ENCODE assay signal across 26 cellular contexts in the genomic region with DNA sequence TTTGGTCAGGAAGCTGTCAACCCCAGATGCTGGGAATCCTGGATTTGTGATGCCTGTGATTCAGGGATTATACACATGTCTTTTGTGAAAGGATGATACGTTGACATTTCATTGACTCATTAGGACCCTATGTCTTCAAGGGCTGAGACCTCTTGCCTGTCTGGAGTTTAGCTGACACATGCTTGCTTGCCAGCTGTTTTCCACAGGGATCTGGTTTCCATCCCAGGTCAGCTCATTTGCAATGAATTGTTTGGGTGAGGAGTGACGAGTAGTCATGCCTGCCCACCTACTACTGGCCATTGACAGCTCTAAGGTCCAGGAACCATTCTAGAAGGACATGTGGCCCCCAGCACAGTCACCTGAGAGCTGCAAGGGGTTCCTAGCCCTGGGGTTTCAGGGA.
DNase-seq lines count a peak whose midpoint lies in the region; TF ChIP-seq lines count a peak whose summit lies in the region.
"Had no signal": no experiment of that assay in that cellular context is flagged by ENCODE, and none has a peak within 500 bp of the region (broad histone marks: within the 10 kb centered on the region; RNA-seq: fewer than 3 reads in every experiment).

No MANE protein-coding gene starts in this region.

- no peaks in the 10 kb centered on the region for H3K36me3 Mint-ChIP-seq in activated CD4-positive, alpha-beta T cell treated with anti-CD3 and anti-CD28 coated beads, Interleukin-2, amount 10 ng/mL, durations not matched to agents 24 days and 14 days (ENCODE audit: low read depth)
- no peaks in the 10 kb centered on the region for H3K36me3 Mint-ChIP-seq in activated naive CD8-positive, alpha-beta T cell treated with anti-CD3 and anti-CD28 coated beads for 36 hours
- H3K36me3 Mint-ChIP-seq: CD14-positive monocyte; CD4-positive, alpha-beta memory T cell; CD4-positive, CD25-positive, alpha-beta regulatory T cell; CD8-positive, alpha-beta memory T cell had no signal

- H3K27me3 ChIP-seq in esophagus muscularis mucosa, result no peaks in the 10 kb centered on the region
- H3K27me3 ChIP-seq in brain microvascular endothelial cell (replicated peaks), result no peaks in the 10 kb centered on the region
- H3K27me3 ChIP-seq: BE2C, BLaER1 had no signal

- peak; percentile 41 for DNase-seq in activated CD4-positive, alpha-beta T cell treated with anti-CD3 and anti-CD28 coated beads, Interleukin-2, amount 10 ng/mL, durations not matched to agents 24 days and 14 days
- DNase-seq in activated CD4-positive, alpha-beta T cell treated with anti-CD3 and anti-CD28 coated beads for 4 hours, result no peak
- DNase-seq in AG20443 (ENCODE audit: low spot score), result peak; percentile 2
- DNase-seq in esophagus muscularis mucosa (ENCODE audit: extremely low spot score), result peak; percentile 83
- DNase-seq in left kidney (ENCODE audit: low read depth, low spot score), result peak; percentile 57
- no peak for DNase-seq in brain microvascular endothelial cell
- no peak for DNase-seq in activated naive CD8-positive, alpha-beta T cell treated with anti-CD3 and anti-CD28 coated beads for 36 hours
- DNase-seq in OCI-M1 (lab: John Stamatoyannopoulos, UW), result no peak
- DNase-seq: BE2C; C1 segment of cervical spinal cord; CD4-positive, alpha-beta memory T cell; CD4-positive, CD25-positive, alpha-beta regulatory T cell; CD8-positive, alpha-beta memory T cell; COR-L47; DMS 273 treated with DMSO at 0.1 percent for 48 hours; DMS153; DMS53; DMS79; DND-41; EL; GDM1 had no signal

- no peaks in the 10 kb centered on the region for H3K4me1 ChIP-seq in esophagus muscularis mucosa
- H3K4me1 ChIP-seq: A549, BE2C had no signal

- H3K36me3 ChIP-seq in esophagus muscularis mucosa, result no peaks in the 10 kb centered on the region
- no peaks in the 10 kb centered on the region for H3K36me3 ChIP-seq in brain microvascular endothelial cell (replicated peaks)
- H3K36me3 ChIP-seq: BE2C, BLaER1 had no signal

- H3K4me1 Mint-ChIP-seq in activated CD4-positive, alpha-beta T cell treated with anti-CD3 and anti-CD28 coated beads, Interleukin-2, amount 10 ng/mL, durations not matched to agents 24 days and 14 days, result no peaks in the 10 kb centered on the region
- H3K4me1 Mint-ChIP-seq in activated naive CD8-positive, alpha-beta T cell treated with anti-CD3 and anti-CD28 coated beads for 36 hours, result no peaks in the 10 kb centered on the region
- H3K4me1 Mint-ChIP-seq: CD14-positive monocyte; CD4-positive, CD25-positive, alpha-beta regulatory T cell had no signal

- intact Hi-C loops in activated CD4-positive, alpha-beta T cell treated with anti-CD3 and anti-CD28 coated beads, Interleukin-2, amount 10 ng/mL, durations not matched to agents 24 days and 14 days (cut with micrococcal nuclease), result no loop called here
- intact Hi-C loops in esophagus muscularis mucosa (cut with DNase I), result no loop called here

- TF ChIP-seq POLR2A in esophagus muscularis mucosa (IDR thresholded peaks at IDR 0.05; ENCODE audit: low read depth), result no peak

- H3K27ac ChIP-seq in esophagus muscularis mucosa (replicated peaks in 1 of 4) (no peak overlapping the region), brain microvascular endothelial cell (no peak overlapping the region)
- H3K27ac ChIP-seq: 22Rv1, A549, BLaER1 had no signal

- WGBS in esophagus muscularis mucosa, result 34% methylated on average over 2 of the region's 2 CpGs

- no peak for TF ChIP-seq EP300 in esophagus muscularis mucosa (IDR thresholded peaks at IDR 0.05)

- H3K9me3 ChIP-seq in esophagus muscularis mucosa, result no peaks in the 10 kb centered on the region
- H3K9me3 ChIP-seq: A549, BE2C, BLaER1 had no signal

- H3K4me3 Mint-ChIP-seq in activated CD4-positive, alpha-beta T cell treated with anti-CD3 and anti-CD28 coated beads, Interleukin-2, amount 10 ng/mL, durations not matched to agents 24 days and 14 days, result no peak overlapping the region
- H3K4me3 Mint-ChIP-seq in activated naive CD8-positive, alpha-beta T cell treated with anti-CD3 and anti-CD28 coated beads for 36 hours, result no peak overlapping the region
- H3K4me3 Mint-ChIP-seq: CD14-positive monocyte; CD4-positive, alpha-beta memory T cell; CD4-positive, CD25-positive, alpha-beta regulatory T cell; CD8-positive, alpha-beta memory T cell had no signal

- H3K27me3 Mint-ChIP-seq in activated CD4-positive, alpha-beta T cell treated with anti-CD3 and anti-CD28 coated beads, Interleukin-2, amount 10 ng/mL, durations not matched to agents 24 days and 14 days, result peaks cover 5% of the 10 kb centered on the region
- no peaks in the 10 kb centered on the region for H3K27me3 Mint-ChIP-seq in activated naive CD8-positive, alpha-beta T cell treated with anti-CD3 and anti-CD28 coated beads for 36 hours
- H3K27me3 Mint-ChIP-seq: CD4-positive, CD25-positive, alpha-beta regulatory T cell had no signal

- no peak overlapping the region for H3K4me3 ChIP-seq in esophagus muscularis mucosa
- no peak overlapping the region for H3K4me3 ChIP-seq in brain microvascular endothelial cell (ENCODE audit: low read depth, low read length)
- H3K4me3 ChIP-seq: A549, BLaER1, GM12878 had no signal

- TF ChIP-seq CTCF in esophagus muscularis mucosa (IDR thresholded peaks at IDR 0.05) (no peak), brain microvascular endothelial cell (IDR thresholded peaks at IDR 0.05; ENCODE audit: low read depth, low read length, missing control alignments) (no peak)

- in situ Hi-C loops in brain microvascular endothelial cell (cut with HindIII; ENCODE audit: low pct_ligation_motif_present, low sequenced_read_pairs), result no loop called here

- H3K27ac Mint-ChIP-seq in activated CD4-positive, alpha-beta T cell treated with anti-CD3 and anti-CD28 coated beads, Interleukin-2, amount 10 ng/mL, durations not matched to agents 24 days and 14 days, result no peak overlapping the region
- no peak overlapping the region for H3K27ac Mint-ChIP-seq in activated naive CD8-positive, alpha-beta T cell treated with anti-CD3 and anti-CD28 coated beads for 36 hours
- H3K27ac Mint-ChIP-seq: CD14-positive monocyte; CD4-positive, alpha-beta memory T cell; CD4-positive, CD25-positive, alpha-beta regulatory T cell had no signal

- H3K9me3 Mint-ChIP-seq in activated CD4-positive, alpha-beta T cell treated with anti-CD3 and anti-CD28 coated beads, Interleukin-2, amount 10 ng/mL, durations not matched to agents 24 days and 14 days, result no peaks in the 10 kb centered on the region
- H3K9me3 Mint-ChIP-seq in activated naive CD8-positive, alpha-beta T cell treated with anti-CD3 and anti-CD28 coated beads for 36 hours, result no peaks in the 10 kb centered on the region
- H3K9me3 Mint-ChIP-seq: CD4-positive, alpha-beta memory T cell; CD4-positive, CD25-positive, alpha-beta regulatory T cell; CD8-positive, alpha-beta memory T cell had no signal

Comparison
In these comparisons a context has a peak if more than half of its experiments do, and no peak if none do; other contexts are left out.
1. DNase-seq: peak in activated CD4-positive, alpha-beta T cell treated with anti-CD3 and anti-CD28 coated beads, Interleukin-2, amount 10 ng/mL, durations not matched to agents 24 days and 14 days (single experiment), AG20443 (single experiment), esophagus muscularis mucosa (single experiment) and left kidney (single experiment); none in activated CD4-positive, alpha-beta T cell treated with anti-CD3 and anti-CD28 coated beads for 4 hours (0 of 2), brain microvascular endothelial cell (single experiment), activated naive CD8-positive, alpha-beta T cell treated with anti-CD3 and anti-CD28 coated beads for 36 hours (single experiment) and OCI-M1 (single experiment).